In the genomic region with DNA sequence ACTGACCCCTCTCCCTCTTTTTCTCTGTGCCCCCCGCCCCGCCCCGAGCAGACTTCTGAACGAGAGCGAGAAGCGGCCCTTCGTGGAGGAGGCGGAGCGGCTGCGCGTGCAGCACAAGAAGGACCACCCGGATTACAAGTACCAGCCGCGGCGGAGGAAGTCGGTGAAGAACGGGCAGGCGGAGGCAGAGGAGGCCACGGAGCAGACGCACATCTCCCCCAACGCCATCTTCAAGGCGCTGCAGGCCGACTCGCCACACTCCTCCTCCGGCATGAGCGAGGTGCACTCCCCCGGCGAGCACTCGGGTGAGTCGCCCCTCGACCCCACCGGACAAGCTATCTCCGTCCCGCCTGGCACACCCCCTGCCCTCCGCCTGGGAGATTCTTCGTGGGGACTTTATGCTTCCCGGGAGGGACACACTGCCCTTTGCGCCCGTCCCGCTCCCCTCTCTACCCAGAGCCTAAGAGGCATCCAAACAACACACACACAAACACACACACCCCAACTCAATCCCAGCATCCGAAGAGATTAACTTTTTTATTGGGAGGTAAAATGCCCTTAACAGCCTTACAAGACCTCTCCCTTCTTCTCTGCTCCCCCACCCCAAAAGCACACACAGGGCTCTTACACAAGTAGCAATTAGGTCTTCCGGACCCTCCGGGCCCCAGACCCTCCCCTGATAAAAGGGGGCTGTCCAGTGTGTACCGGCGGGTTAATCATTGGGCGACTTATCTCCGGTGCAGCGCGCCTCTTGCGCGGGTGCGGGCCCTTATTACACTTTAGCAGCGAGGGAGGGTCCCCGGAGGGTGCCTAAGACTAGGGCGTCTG, we compare ENCODE assay signal across 9 cellular contexts. TPM values are rescaled to one million over a fixed set of nuclear protein-coding genes. Genes with fewer than 3 reads are reported as not detected.
DNase-seq lines count a peak whose midpoint lies in the region; ATAC-seq and TF ChIP-seq lines count a peak whose summit lies in the region.
"Had no signal": no experiment of that assay in that cellular context is flagged by ENCODE, and none has a peak within 500 bp of the region (broad histone marks: within the 10 kb centered on the region; RNA-seq: fewer than 3 reads in every experiment).

No MANE protein-coding gene starts in this region.

- H3K4me1 Mint-ChIP-seq in HFFc6 (ENCODE audit: low read depth) (peaks cover 70% of the 10 kb centered on the region), chondrocyte (ENCODE audit: low read depth) (peaks cover 54% of the 10 kb centered on the region)

- H3K27me3 Mint-ChIP-seq in HFFc6 (ENCODE audit: insufficient read depth), result peaks cover 18% of the 10 kb centered on the region
- peaks cover 4% of the 10 kb centered on the region for H3K27me3 Mint-ChIP-seq in chondrocyte (ENCODE audit: low read depth)

- peak overlapping the region; percentile 94 for H3K4me3 ChIP-seq in AG04450 (ENCODE audit: low read depth, low read length)
- peak overlapping the region; percentile 81 to 83 for H3K4me3 ChIP-seq in mucosa of rectum (ENCODE audit: low read length in 2 of 2)

- TF ChIP-seq POLR2A in erythroblast (IDR thresholded peaks at IDR 0.05; ENCODE audit: low read length), result no peak

- CTCF ChIA-PET in AG04450 (lab: Charles Lee), result interaction anchor here (0.6 to 3.9 kb wide), 4 partner anchors 212 to 1357 kb away, joined by 4 to 42 read pairs (median 4); no protein-coding TSS in a partner anchor

- TF ChIP-seq CTCF in AG04450 (IDR thresholded peaks at IDR 0.05; ENCODE audit: low read depth, low read length), result no peak
- no peak for TF ChIP-seq CTCF in HFFc6 (IDR thresholded peaks at IDR 0.05)
- TF ChIP-seq CTCF in chondrocyte (IDR thresholded peaks at IDR 0.05), result no peak

- ATAC-seq in HG02884 (IDR thresholded peaks at IDR 0.05; ENCODE audit: unreplicated experiment) (no peak), HG02571 (IDR thresholded peaks at IDR 0.05; ENCODE audit: unreplicated experiment) (no peak), HG02678 (IDR thresholded peaks at IDR 0.05; ENCODE audit: unreplicated experiment) (no peak)

- H3K27ac ChIP-seq in AG04450 (ENCODE audit: low read depth, low read length) (no peak overlapping the region), mucosa of rectum (ENCODE audit: low read depth in 2 of 2, low read length in 2 of 2) (peak overlapping the region; percentile 61 to 82)

- peak overlapping the region; percentile 32 to 92 for H3K9ac ChIP-seq in mucosa of rectum (ENCODE audit: low read depth in 1 of 2, low read length in 2 of 2)

- H3K9me3 Mint-ChIP-seq in HFFc6 (no peaks in the 10 kb centered on the region), chondrocyte (ENCODE audit: low read depth) (no peaks in the 10 kb centered on the region)

- peaks cover 0 to 6% of the 10 kb centered on the region in 2 donors for H3K36me3 ChIP-seq in mucosa of rectum (ENCODE audit: control insufficient read depth in 2 of 2, insufficient read depth in 2 of 2, low read length in 2 of 2)

- H3K27ac Mint-ChIP-seq in HFFc6 (no peak overlapping the region; the same call in 1 of the 2 replicates), chondrocyte (ENCODE audit: unreplicated experiment) (peak overlapping the region; percentile 51)

- H3K4me1 ChIP-seq in mucosa of rectum (ENCODE audit: control insufficient read depth in 2 of 2, insufficient read depth in 2 of 2, low read length in 2 of 2), result peaks cover 13 to 36% of the 10 kb centered on the region in 2 donors

- no peak for DNase-seq in AG04450 (ENCODE audit: low read depth, low spot score)
- DNase-seq in HFFc6, result peak; percentile 15
- no peak for DNase-seq in chondrocyte (ENCODE audit: low spot score)
- DNase-seq in erythroblast (lab: John Stamatoyannopoulos, UW), result no peak

- H3K9me3 ChIP-seq in AG04450 (ENCODE audit: control insufficient read depth, insufficient read depth, low read length) (no peaks in the 10 kb centered on the region; the same call in 1 of the 2 replicates), mucosa of rectum (ENCODE audit: control insufficient read depth in 2 of 2, low read length in 2 of 2) (no peaks in the 10 kb centered on the region)

- H3K36me3 Mint-ChIP-seq in HFFc6 (ENCODE audit: low read depth), result peaks cover 12% of the 10 kb centered on the region; the same call in 1 of the 2 replicates
- H3K36me3 Mint-ChIP-seq in chondrocyte (ENCODE audit: low read depth), result peaks cover 11% of the 10 kb centered on the region

- H3K27me3 ChIP-seq in AG04450 (ENCODE audit: control insufficient read depth, insufficient read depth, low read length) (peaks cover 6% of the 10 kb centered on the region), mucosa of rectum (ENCODE audit: control insufficient read depth in 2 of 2, insufficient read depth in 2 of 2, low read length in 2 of 2) (peaks cover 9 to 10% of the 10 kb centered on the region in 2 donors)

- peak overlapping the region; percentile 93 for H3K4me3 Mint-ChIP-seq in HFFc6
- peak overlapping the region; percentile 98 for H3K4me3 Mint-ChIP-seq in chondrocyte (ENCODE audit: unreplicated experiment)
- H3K4me3 Mint-ChIP-seq: central memory CD8-positive, alpha-beta T cell had no signal

- POLR2A ChIA-PET in AG04450 (lab: Yijun Ruan, JAX), result interaction anchor here (2.4 kb wide), 1 partner anchor 70 kb away, joined by 22 read pairs; no protein-coding TSS in a partner anchor

RNA-seq across cellular contexts. Expression of a gene that starts 2.1 kb away (rescaled TPM):
- polyA plus RNA-seq in AG04450 (2011; rRNA removed), result 5.5 and 6.0 TPM in 2 replicates
- polyA minus RNA-seq in AG04450 (2011; rRNA and poly(A)+ RNA removed), result 5.0 and 6.3 TPM in 2 replicates
- 1 to 10 TPM in 3 of 6 experiments, under 1 TPM in 3; 0.71 to 4.2 (median 1.00) TPM for total RNA-seq in HFFc6 (2021; fragmentation: NEBNext Ultra II Directional; extraction: Animal tissue kit (Norgen Biotek cat#: 25700))
- total RNA-seq in chondrocyte, result 9.5 to 23.8 TPM (median 10.5 TPM) in 3 replicates
